Comparison of ENCODE assay signal across 1 cellular context in genomic region chr4:26028133-26028792, GRCh38.
TF ChIP-seq lines count a peak whose summit lies in the region.

No MANE protein-coding gene starts in this region.

TF ChIP-seq in HEK293T, 16 proteins besides CTCF, POLR2A, EP300 and RAD21 (continued from another document):
- no peak for TF ChIP-seq FOXM1 (IDR thresholded peaks at IDR 0.05; ENCODE audit: borderline replicate concordance)
- TF ChIP-seq HDGF (IDR thresholded peaks at IDR 0.05; ENCODE audit: borderline replicate concordance), result no peak
- TF ChIP-seq ELF4 (IDR thresholded peaks at IDR 0.05), result no peak
- no peak for TF ChIP-seq ZNF384 (IDR thresholded peaks at IDR 0.05)
- TF ChIP-seq SUZ12 (IDR thresholded peaks at IDR 0.05), result no peak
- no peak for TF ChIP-seq NFRKB (IDR thresholded peaks at IDR 0.05)
- no peak for TF ChIP-seq CTBP1 (IDR thresholded peaks at IDR 0.05; ENCODE audit: borderline replicate concordance)
- no peak for TF ChIP-seq FOXA1 (IDR thresholded peaks at IDR 0.05)
- no peak for TF ChIP-seq L3MBTL2 (conservative IDR thresholded peaks at IDR 0.05)
